Comparison of ENCODE assay signal across 8 cellular contexts in the genomic region with DNA sequence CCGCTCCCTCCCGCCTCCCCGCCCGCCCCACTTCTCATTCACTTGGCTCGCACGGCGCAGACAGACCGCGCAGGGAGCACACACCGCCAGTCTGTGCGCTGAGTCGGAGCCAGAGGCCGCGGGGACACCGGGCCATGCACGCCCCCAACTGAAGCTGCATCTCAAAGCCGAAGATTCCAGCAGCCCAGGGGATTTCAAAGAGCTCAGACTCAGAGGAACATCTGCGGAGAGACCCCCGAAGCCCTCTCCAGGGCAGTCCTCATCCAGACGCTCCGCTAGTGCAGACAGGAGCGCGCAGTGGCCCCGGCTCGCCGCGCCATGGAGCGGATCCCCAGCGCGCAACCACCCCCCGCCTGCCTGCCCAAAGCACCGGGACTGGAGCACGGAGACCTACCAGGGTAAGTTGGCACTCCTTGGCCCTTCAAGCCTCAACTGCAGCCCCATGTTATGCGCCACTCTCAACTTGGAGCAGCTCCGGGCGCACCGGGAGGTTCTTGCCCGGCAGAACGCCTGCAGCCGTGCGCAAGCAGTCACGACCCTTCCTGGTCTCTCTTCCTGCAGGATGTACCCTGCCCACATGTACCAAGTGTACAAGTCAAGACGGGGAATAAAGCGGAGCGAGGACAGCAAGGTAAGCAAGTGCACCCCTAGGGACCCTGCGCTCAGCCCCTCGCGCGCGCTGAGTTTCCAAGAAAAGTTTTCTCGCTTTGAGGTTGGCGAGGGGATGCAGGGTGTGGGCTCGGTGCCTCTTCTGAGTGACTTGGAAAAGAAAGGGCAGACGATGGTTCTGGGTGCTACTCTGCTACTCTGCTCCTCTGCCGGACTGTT. TPM values are rescaled to one million over a fixed set of nuclear protein-coding genes. Genes with fewer than 3 reads are reported as not detected.
A peak's percentile ranks its signal among the peaks of the same experiment; 100 is the strongest.
DNase-seq lines count a peak whose midpoint lies in the region; ATAC-seq and TF ChIP-seq lines count a peak whose summit lies in the region.

A gene (plus strand): TSS at position 37 of the 828 bp plus-strand sequence. CDS start 282 bp downstream, at position 319.

- no peak for TF ChIP-seq CTCF in testis (IDR thresholded peaks at IDR 0.05)

- H3K4me3 ChIP-seq in duodenal mucosa (ENCODE audit: low read depth in 1 of 2, low read length in 2 of 2) (peak within 1 kb of the TSS; percentile 85 to 99), testis (peak within 1 kb of the TSS; percentile 77 to 92)

- H3K4me1 ChIP-seq in duodenal mucosa (ENCODE audit: control insufficient read depth in 1 of 2, insufficient read depth in 2 of 2, low read length in 2 of 2) (peaks cover 47 to 48% of the 10 kb centered on the region in 2 donors), testis (peaks cover 31% of the 10 kb centered on the region)

- intact Hi-C loops in testis (cut with DNase I; ENCODE audit: low total_unique reads), result loop anchor here (10.0 kb wide), 1 partner anchor 255 kb away; no protein-coding TSS in a partner anchor

- DNase-seq in NCI-H2029 treated with DMSO at 0.1 percent for 48 hours (lab: John Stamatoyannopoulos, UW), result peak; percentile 62
- no peak for DNase-seq in NCI-H2029 (lab: John Stamatoyannopoulos, UW)
- DNase-seq in RPMI7951 (ENCODE audit: low read depth), result no peak
- peak; percentile 51 to 60 for DNase-seq in lung microvascular endothelial cell (ENCODE audit: low read depth in 2 of 2)
- no peak for DNase-seq in testis
- DNase-seq in epidermal melanocyte (ENCODE audit: insufficient read length, low spot score), result no peak

- H3K27ac ChIP-seq in duodenal mucosa (ENCODE audit: low read depth, low read length) (peak within 1 kb of the TSS; percentile 99), testis (peak within 1 kb of the TSS; percentile 94 to 97)

- no peak for TF ChIP-seq POLR2A in testis (IDR thresholded peaks at IDR 0.05)

- H3K36me3 ChIP-seq in duodenal mucosa (ENCODE audit: control insufficient read depth in 1 of 2, insufficient read depth in 2 of 2, low read length in 2 of 2) (peaks cover 25% of the 10 kb centered on the region in 2 donors), testis (ENCODE audit: low read depth, missing control alignments) (no peaks in the 10 kb centered on the region)

- H3K9me3 ChIP-seq in duodenal mucosa (ENCODE audit: control insufficient read depth in 1 of 2, low read length in 2 of 2) (no peaks in the 10 kb centered on the region), testis (no peaks in the 10 kb centered on the region)

- peak within 1 kb of the TSS; percentile 92 to 100 for H3K9ac ChIP-seq in duodenal mucosa (ENCODE audit: low read depth in 1 of 2, low read length in 2 of 2)

- 0 to 3% methylated on average over 7 to 54 of the region's 55 CpGs for WGBS in testis, 2 donors

- peak; percentile 6 for ATAC-seq in HG02763 (IDR thresholded peaks at IDR 0.05; ENCODE audit: unreplicated experiment)

- no peaks in the 10 kb centered on the region for H3K27me3 ChIP-seq in duodenal mucosa (ENCODE audit: control insufficient read depth in 1 of 2, insufficient read depth in 2 of 2, low read length in 2 of 2)
- H3K27me3 ChIP-seq in testis, result no peaks in the 10 kb centered on the region

RNA-seq across cellular contexts. Expression of the gene that starts here (rescaled TPM):
- total RNA-seq in RPMI7951 (2014; rRNA removed; shearing (Covaris generic)), result 43.2 and 62.8 TPM in 2 replicates
- 7.8 and 9.7 TPM in 2 replicates for total RNA-seq in lung microvascular endothelial cell
- 10 to 100 TPM; 28.7 to 40.6 TPM for total RNA-seq in testis
- 26.2 TPM for polyA plus RNA-seq in testis (ENCODE audit: insufficient read depth, low read depth, low replicate concordance)

Comparison
In these comparisons a context has a peak if more than half of its experiments do, and no peak if none do; other contexts are left out.
1. DNase-seq: peak in NCI-H2029 treated with DMSO at 0.1 percent for 48 hours (single experiment) and lung microvascular endothelial cell (2 of 2); none in NCI-H2029 (single experiment), RPMI7951 (single experiment), testis (single experiment) and epidermal melanocyte (single experiment).